8 cellular contexts compared by ENCODE assay signal in the genomic region with DNA sequence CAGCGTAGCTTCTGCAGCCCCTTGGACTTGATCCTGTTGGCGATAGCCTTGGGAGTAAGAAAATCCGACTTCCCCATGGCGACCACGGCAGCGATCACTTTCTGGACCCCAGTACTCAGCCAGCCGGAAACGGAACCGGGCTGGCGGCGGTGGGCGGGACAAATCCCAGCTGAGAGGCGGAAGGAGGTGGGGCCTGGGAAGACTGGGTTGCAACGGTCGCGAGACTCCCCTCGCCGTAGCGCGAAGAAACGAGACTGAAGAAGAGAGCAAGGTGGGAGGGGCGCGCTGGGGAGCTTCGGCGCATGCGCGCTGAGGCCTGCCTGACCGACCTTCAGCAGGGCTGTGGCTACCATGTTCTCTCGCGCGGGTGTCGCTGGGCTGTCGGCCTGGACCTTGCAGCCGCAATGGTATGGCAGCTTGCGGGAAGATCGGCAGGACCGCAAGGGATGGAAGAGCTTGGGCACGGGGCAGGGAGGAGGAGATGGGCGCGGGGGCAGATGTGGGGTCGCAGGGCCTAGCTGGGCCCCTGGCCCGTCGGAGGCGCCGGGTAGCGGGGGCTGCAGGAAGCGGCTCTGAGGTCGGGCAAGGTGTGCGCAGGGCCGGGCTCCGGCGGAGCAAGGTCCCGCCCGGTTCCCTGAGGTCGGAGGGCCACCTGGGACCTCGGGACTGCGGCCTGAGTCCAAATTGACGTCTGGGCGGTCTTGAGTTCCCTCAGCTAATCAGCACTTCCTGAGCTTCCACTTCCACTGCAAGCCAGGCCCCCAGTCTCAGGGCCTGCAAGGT. TPM values are rescaled to one million over a fixed set of nuclear protein-coding genes. Genes with fewer than 3 reads are reported as not detected.
DNase-seq lines count a peak whose midpoint lies in the region; ATAC-seq, FAIRE-seq and TF ChIP-seq lines count a peak whose summit lies in the region.

A gene (plus strand): TSS at position 321 of the 783 bp plus-strand sequence. CDS start 31 bp downstream, at position 352.
A gene with protein sequence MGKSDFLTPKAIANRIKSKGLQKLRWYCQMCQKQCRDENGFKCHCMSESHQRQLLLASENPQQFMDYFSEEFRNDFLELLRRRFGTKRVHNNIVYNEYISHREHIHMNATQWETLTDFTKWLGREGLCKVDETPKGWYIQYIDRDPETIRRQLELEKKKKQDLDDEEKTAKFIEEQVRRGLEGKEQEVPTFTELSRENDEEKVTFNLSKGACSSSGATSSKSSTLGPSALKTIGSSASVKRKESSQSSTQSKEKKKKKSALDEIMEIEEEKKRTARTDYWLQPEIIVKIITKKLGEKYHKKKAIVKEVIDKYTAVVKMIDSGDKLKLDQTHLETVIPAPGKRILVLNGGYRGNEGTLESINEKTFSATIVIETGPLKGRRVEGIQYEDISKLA (minus strand): TSS at position 137 of the 783 bp plus-strand sequence. CDS start 60 bp downstream, at position 77.

- H3K27ac Mint-ChIP-seq in activated CD4-positive, alpha-beta T cell treated with anti-CD3 and anti-CD28 coated beads, Interleukin-2, amount 10 ng/mL, durations not matched to agents 7 days and 5 days, result no peak within 1 kb of the TSS

- peak within 1 kb of the TSS; percentile 72 to 99 (median 96) for H3K4me3 ChIP-seq in HepG2 (replicated peaks in 1 of 3; ENCODE audit: insufficient read depth in 1 of 3, low read depth in 2 of 3, low read length in 3 of 3)

- peak within 1 kb of the TSS; percentile 97 for H3K9ac ChIP-seq in HepG2 (ENCODE audit: insufficient read depth, low read depth, low read length)

- no TSS peak for BruUV-seq in HepG2 (replicated peaks; lab: Mats Ljungman, UMichigan)

- peak; percentile 45 for TF ChIP-seq RAD21 in HepG2 (CRISPR knock-in tag; IDR thresholded peaks at IDR 0.05)

- H3K9me3 Mint-ChIP-seq in activated CD4-positive, alpha-beta T cell treated with anti-CD3 and anti-CD28 coated beads, Interleukin-2, amount 10 ng/mL, durations not matched to agents 7 days and 5 days, result no peaks in the 10 kb centered on the region

- DNase-seq in C1 segment of cervical spinal cord (lab: John Stamatoyannopoulos, UW) (peak; percentile 31 to 97 (median 95)), NCI-H526 treated with DMSO at 0.1 percent for 48 hours (lab: John Stamatoyannopoulos, UW) (peak; percentile 67), dermis blood vessel endothelial cell (peak; percentile 98), HepG2 (ENCODE audit: low spot score) (peak; percentile 94)
- peak; percentile 97 for DNase-seq in activated CD4-positive, alpha-beta T cell treated with anti-CD3 and anti-CD28 coated beads, Interleukin-2, amount 10 ng/mL, durations not matched to agents 7 days and 5 days
- peak; percentile 97 for DNase-seq in stimulated activated CD4-positive, alpha-beta T cell treated with anti-CD3 and anti-CD28 coated beads, Interleukin-4, amount 100 ng/mL, for 1 hour

- H3K4me3 Mint-ChIP-seq in activated CD4-positive, alpha-beta T cell treated with anti-CD3 and anti-CD28 coated beads, Interleukin-2, amount 10 ng/mL, durations not matched to agents 7 days and 5 days, result no peak within 1 kb of the TSS

- H3K4me2 ChIP-seq in HepG2 (ENCODE audit: low read depth, low read length), result peak within 1 kb of the TSS; percentile 77

- peaks cover 97% of the 10 kb centered on the region for H3K79me2 ChIP-seq in HepG2 (ENCODE audit: insufficient read depth, low read length)

- CTCF ChIA-PET in activated CD4-positive, alpha-beta T cell treated with anti-CD3 and anti-CD28 coated beads, Interleukin-2, amount 10 ng/mL, durations not matched to agents 7 days and 5 days (lab: Charles Lee), result interaction anchor here (0.9 to 1.7 kb wide), 8 partner anchors 10 to 101 kb away, joined by 3 to 7 read pairs (median 4); a partner anchor contains a TSS
- CTCF ChIA-PET in HepG2 (lab: Yijun Ruan, JAX; ENCODE audit: low intra/inter-chr PET ratio, low total read pairs), result no interaction called here

- H3K36me3 Mint-ChIP-seq in activated CD4-positive, alpha-beta T cell treated with anti-CD3 and anti-CD28 coated beads, Interleukin-2, amount 10 ng/mL, durations not matched to agents 7 days and 5 days (ENCODE audit: low read depth), result peaks cover 27% of the 10 kb centered on the region

- peaks cover 54% of the 10 kb centered on the region for H3K4me1 Mint-ChIP-seq in activated CD4-positive, alpha-beta T cell treated with anti-CD3 and anti-CD28 coated beads, Interleukin-2, amount 10 ng/mL, durations not matched to agents 7 days and 5 days

- no peaks in the 10 kb centered on the region for H3K9me3 ChIP-seq in HepG2 (ENCODE audit: low read length)

- H4K20me1 ChIP-seq in HepG2 (ENCODE audit: insufficient read depth, low read length), result peaks cover 49% of the 10 kb centered on the region

- intact Hi-C loops in HepG2 (cut with micrococcal nuclease; ENCODE audit: unreplicated experiment), result loop anchor here (2.0 to 10.0 kb wide), 2 partner anchors 31 to 1517 kb away; a partner anchor contains a TSS

- peak; percentile 65 for FAIRE-seq in HepG2 (lab: Jason Lieb, UNC)

- peaks cover 1 to 12% of the 10 kb centered on the region in 2 experiments; a peak in 3 of 5 replicates for H3K36me3 ChIP-seq in HepG2 (replicated peaks in 1 of 2; ENCODE audit: control insufficient read depth in 1 of 2, insufficient read depth in 2 of 2, low read length in 2 of 2)

- peak within 1 kb of the TSS; percentile 87 for H3K27ac ChIP-seq in HepG2 (ENCODE audit: extremely low read length, insufficient read depth, low read length)

- no peak for TF ChIP-seq CTCF in HepG2 (CRISPR knock-in tag; IDR thresholded peaks at IDR 0.05)

- no peak within 1 kb of the TSS for H2AFZ ChIP-seq in HepG2 (ENCODE audit: low read length)

- WGBS in HepG2 (ENCODE audit: low lambda C conversion rate), result 1% methylated on average over 22 of the region's 59 CpGs

- peaks cover 62% of the 10 kb centered on the region for H3K4me1 ChIP-seq in HepG2 (ENCODE audit: insufficient read depth, low read length)

- H3K27me3 ChIP-seq in HepG2 (ENCODE audit: control insufficient read depth in 1 of 2, insufficient read depth in 2 of 2, low read length in 2 of 2), result no peaks in the 10 kb centered on the region; a peak in 1 of 5 replicates

- TF ChIP-seq EP300 in HepG2 (IDR thresholded peaks at IDR 0.05; ENCODE audit: low read depth in 2 of 2, low read length in 2 of 2) (no peak), HepG2 (CRISPR knock-in tag; IDR thresholded peaks at IDR 0.05; ENCODE audit: borderline replicate concordance) (no peak)

- POLR2A ChIA-PET in activated CD4-positive, alpha-beta T cell treated with anti-CD3 and anti-CD28 coated beads, Interleukin-2, amount 10 ng/mL, durations not matched to agents 7 days and 5 days (lab: Charles Lee), result interaction anchor here (0.6 to 0.8 kb wide), 3 partner anchors 10 to 1585 kb away, joined by 3 read pairs; a partner anchor contains a TSS
- POLR2A ChIA-PET in HepG2 (lab: Yijun Ruan, JAX), result interaction anchor here (0.6 to 3.5 kb wide), 19 partner anchors 10 to 1042 kb away, joined by 3 to 56 read pairs (median 5); a partner anchor contains a TSS

- peak; percentile 88 for ATAC-seq in GM19328 (IDR thresholded peaks at IDR 0.05; ENCODE audit: unreplicated experiment)
- peak; percentile 92 for ATAC-seq in HG03469 (IDR thresholded peaks at IDR 0.05; ENCODE audit: unreplicated experiment)
- peak; percentile 96 for ATAC-seq in HepG2

- H3K27me3 Mint-ChIP-seq in activated CD4-positive, alpha-beta T cell treated with anti-CD3 and anti-CD28 coated beads, Interleukin-2, amount 10 ng/mL, durations not matched to agents 7 days and 5 days, result no peaks in the 10 kb centered on the region

- in situ Hi-C loops in HepG2 (cut with HindIII; ENCODE audit: extremely low pct_ligation_motif_present, low pct_unique_long_range_greater_than_20kb), result no loop called here

- TF ChIP-seq POLR2A in HepG2 (IDR thresholded peaks at IDR 0.05; ENCODE audit: insufficient read depth in 1 of 2, low read depth in 2 of 2, low read length in 2 of 2), result peak; percentile 90 to 96

RNA-seq across cellular contexts. Expression of the first gene that starts in this region (rescaled TPM):
- total RNA-seq in activated CD4-positive, alpha-beta T cell treated with anti-CD3 and anti-CD28 coated beads, Interleukin-2, amount 10 ng/mL, durations not matched to agents 7 days and 5 days, result 100 to 1,000 TPM; 256 to 286 TPM
- total RNA-seq in dermis blood vessel endothelial cell (320 and 349 TPM in 2 replicates), HepG2 (2016; rRNA removed; fragmentation: Illumina TruSeq; extraction: Trizol) (416 and 578 TPM in 2 replicates)
- total RNA-seq in HepG2 (2016; cell fraction: cytosol; rRNA removed; fragmentation: Illumina TruSeq; extraction: Trizol; ENCODE audit: low read depth), result 310 and 312 TPM in 2 replicates
- 377 and 636 TPM in 2 replicates for total RNA-seq in HepG2 (2016; cell fraction: insoluble cytoplasmic fraction; rRNA removed; fragmentation: Illumina TruSeq; extraction: Trizol)
- 216 and 241 TPM in 2 replicates for total RNA-seq in HepG2 (2016; cell fraction: membrane; rRNA removed; fragmentation: Illumina TruSeq; extraction: Trizol)
- 154 and 197 TPM in 2 replicates for total RNA-seq in HepG2 (2016; cell fraction: nucleus; rRNA removed; fragmentation: Illumina TruSeq; extraction: Trizol)
- polyA plus RNA-seq in HepG2 (2011; rRNA removed), result 306 and 407 TPM in 2 replicates
- 194 and 253 TPM in 2 replicates for polyA plus RNA-seq in HepG2 (2011; cell fraction: cytosol; rRNA removed)
- polyA plus RNA-seq in HepG2 (2011; cell fraction: nucleus; rRNA removed), result 103 and 113 TPM in 2 replicates
- polyA plus RNA-seq in HepG2 (2012), result 284 and 407 TPM in 2 replicates
- polyA plus RNA-seq in HepG2 (2016; cell fraction: cytosol; fragmentation: Illumina TruSeq; extraction: Trizol; ENCODE audit: low read depth), result 133 and 146 TPM in 2 replicates
- polyA plus RNA-seq in HepG2 (2016; cell fraction: insoluble cytoplasmic fraction; fragmentation: Illumina TruSeq; extraction: Trizol; ENCODE audit: low read depth), result 505 and 556 TPM in 2 replicates
- polyA plus RNA-seq in HepG2 (2016; cell fraction: membrane; fragmentation: Illumina TruSeq; extraction: Trizol; ENCODE audit: low read depth), result 146 and 154 TPM in 2 replicates
- 214 and 230 TPM in 2 replicates for polyA plus RNA-seq in HepG2 (2016; cell fraction: nucleus; fragmentation: Illumina TruSeq; extraction: Trizol; ENCODE audit: insufficient read depth, low read depth)
- polyA minus RNA-seq in HepG2 (2011; rRNA and poly(A)+ RNA removed; ENCODE audit: low replicate concordance), result 118 and 140 TPM in 2 replicates
- polyA minus RNA-seq in HepG2 (2011; cell fraction: cytosol; rRNA and poly(A)+ RNA removed), result 138 and 142 TPM in 2 replicates
- polyA minus RNA-seq in HepG2 (2011; cell fraction: nucleus; rRNA and poly(A)+ RNA removed), result 96.7 and 139 TPM in 2 replicates

RNA-seq across cellular contexts. Expression of the second gene that starts in this region (rescaled TPM):
- total RNA-seq in activated CD4-positive, alpha-beta T cell treated with anti-CD3 and anti-CD28 coated beads, Interleukin-2, amount 10 ng/mL, durations not matched to agents 7 days and 5 days, result 10 to 100 TPM; 12.9 to 14.8 TPM
- total RNA-seq in dermis blood vessel endothelial cell, result 5.4 and 6.3 TPM in 2 replicates
- total RNA-seq in HepG2 (2016; rRNA removed; fragmentation: Illumina TruSeq; extraction: Trizol), result 23.2 and 34.6 TPM in 2 replicates
- 6.2 and 6.5 TPM in 2 replicates for total RNA-seq in HepG2 (2016; cell fraction: cytosol; rRNA removed; fragmentation: Illumina TruSeq; extraction: Trizol; ENCODE audit: low read depth)
- total RNA-seq in HepG2 (2016; cell fraction: insoluble cytoplasmic fraction; rRNA removed; fragmentation: Illumina TruSeq; extraction: Trizol), result 23.1 and 32.6 TPM in 2 replicates
- 4.8 and 7.1 TPM in 2 replicates for total RNA-seq in HepG2 (2016; cell fraction: membrane; rRNA removed; fragmentation: Illumina TruSeq; extraction: Trizol)
- 13.7 and 13.9 TPM in 2 replicates for total RNA-seq in HepG2 (2016; cell fraction: nucleus; rRNA removed; fragmentation: Illumina TruSeq; extraction: Trizol)
- polyA plus RNA-seq in HepG2 (2011; rRNA removed), result 3.8 and 4.9 TPM in 2 replicates
- 0.99 and 1.8 TPM in 2 replicates for polyA plus RNA-seq in HepG2 (2011; cell fraction: cytosol; rRNA removed)
- 3.1 and 4.2 TPM in 2 replicates for polyA plus RNA-seq in HepG2 (2011; cell fraction: nucleus; rRNA removed)
- 7.4 and 9.5 TPM in 2 replicates for polyA plus RNA-seq in HepG2 (2012)
- 2.2 and 2.8 TPM in 2 replicates for polyA plus RNA-seq in HepG2 (2016; cell fraction: cytosol; fragmentation: Illumina TruSeq; extraction: Trizol; ENCODE audit: low read depth)
- polyA plus RNA-seq in HepG2 (2016; cell fraction: insoluble cytoplasmic fraction; fragmentation: Illumina TruSeq; extraction: Trizol; ENCODE audit: low read depth), result 37.5 and 38.1 TPM in 2 replicates
- polyA plus RNA-seq in HepG2 (2016; cell fraction: membrane; fragmentation: Illumina TruSeq; extraction: Trizol; ENCODE audit: low read depth), result 2.8 and 5.0 TPM in 2 replicates
- polyA plus RNA-seq in HepG2 (2016; cell fraction: nucleus; fragmentation: Illumina TruSeq; extraction: Trizol; ENCODE audit: insufficient read depth, low read depth), result 28.2 and 28.5 TPM in 2 replicates
- 1.4 and 2.1 TPM in 2 replicates for polyA minus RNA-seq in HepG2 (2011; rRNA and poly(A)+ RNA removed; ENCODE audit: low replicate concordance)
- polyA minus RNA-seq in HepG2 (2011; cell fraction: cytosol; rRNA and poly(A)+ RNA removed), result 0.79 and 3.4 TPM in 2 replicates
- 15.2 and 16.6 TPM in 2 replicates for polyA minus RNA-seq in HepG2 (2011; cell fraction: nucleus; rRNA and poly(A)+ RNA removed)

Comparison
In these comparisons a context has a peak if more than half of its experiments do, and no peak if none do; other contexts are left out.
1. Peak in every context shown above with its lines: DNase-seq, ATAC-seq, H3K4me3 ChIP-seq and H3K27ac ChIP-seq.